17 cellular contexts compared by ENCODE assay signal in the genomic region with DNA sequence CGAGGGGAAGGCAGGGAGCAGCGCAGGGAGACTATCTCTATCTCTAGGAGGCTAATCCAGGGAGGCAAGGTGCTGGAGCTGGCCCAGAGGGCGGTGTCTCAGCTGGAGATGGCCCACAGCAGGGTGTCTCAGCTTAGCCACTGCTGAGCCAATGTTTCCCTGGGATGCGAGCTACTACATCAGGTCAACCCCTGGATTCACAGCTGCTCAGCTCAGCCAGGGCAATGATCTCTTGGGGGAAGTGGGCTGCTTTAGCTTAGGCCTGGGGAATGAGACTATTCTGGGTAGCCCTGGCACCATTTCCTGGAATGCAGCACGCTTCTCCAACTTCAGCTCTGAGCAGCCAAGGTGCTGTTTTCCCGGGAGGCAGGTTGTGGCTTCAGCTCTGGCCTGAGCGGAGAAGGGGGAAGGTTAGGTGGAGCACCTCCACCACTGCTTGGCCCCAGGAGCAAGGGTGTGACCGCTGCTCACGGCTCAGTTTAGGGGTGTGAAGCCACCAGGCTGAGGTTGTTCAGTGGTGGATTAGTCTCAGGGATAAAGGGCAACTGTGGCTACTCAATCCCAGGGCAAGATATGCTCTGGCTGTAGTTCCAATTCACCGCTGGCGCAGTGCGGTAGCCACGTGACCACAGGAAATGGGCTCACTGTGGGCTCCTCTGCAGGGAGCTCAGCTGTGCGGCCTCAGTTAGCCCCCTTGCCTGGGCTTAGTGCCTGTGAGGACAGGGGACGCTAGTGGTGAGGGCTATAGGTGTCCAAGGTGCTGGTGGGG. TPM values are rescaled to one million over a fixed set of nuclear protein-coding genes. Genes with fewer than 3 reads are reported as not detected.
DNase-seq lines count a peak whose midpoint lies in the region; ATAC-seq and TF ChIP-seq lines count a peak whose summit lies in the region.
"Had no signal": no experiment of that assay in that cellular context is flagged by ENCODE, and none has a peak within 500 bp of the region (broad histone marks: within the 10 kb centered on the region; RNA-seq: fewer than 3 reads in every experiment).

No MANE protein-coding gene starts in this region.

- H3K27me3 ChIP-seq in BLaER1 (no peaks in the 10 kb centered on the region), NT2/D1 (ENCODE audit: insufficient read depth, insufficient read length) (no peaks in the 10 kb centered on the region), lower lobe of right lung (ENCODE audit: low read depth) (peaks cover 22% of the 10 kb centered on the region)

- TF ChIP-seq CTCF in lower lobe of right lung (IDR thresholded peaks at IDR 0.05) = no peak

- ATAC-seq in lower lobe of right lung (no peak), GM19452 (IDR thresholded peaks at IDR 0.05; ENCODE audit: unreplicated experiment) (no peak), GM18505 (IDR thresholded peaks at IDR 0.05; ENCODE audit: unreplicated experiment) (no peak)
- ATAC-seq: stimulated activated naive B cell treated with anti-CD40 and anti-IgM and Interleukin-4, amounts not matched to agents 10 μg/mL and 1 μg/mL and 100 μg/mL, for 72 hours had no signal

- no peaks in the 10 kb centered on the region for H4K20me1 ChIP-seq in BLaER1

- H3K36me3 ChIP-seq in BLaER1 (no peaks in the 10 kb centered on the region), NT2/D1 (ENCODE audit: insufficient read depth, insufficient read length, low read length) (no peaks in the 10 kb centered on the region), lower lobe of right lung (no peaks in the 10 kb centered on the region)
- H3K36me3 ChIP-seq: upper lobe of left lung had no signal

- H3K27ac ChIP-seq in BLaER1 = peak overlapping the region; percentile 44; the same call in 1 of the 2 replicates
- H3K27ac ChIP-seq in lower lobe of right lung = no peak overlapping the region
- H3K27ac ChIP-seq: HL-60, KMS-11, SK-N-MC, upper lobe of left lung had no signal

- H3K4me1 ChIP-seq in BLaER1 = peaks cover 33% of the 10 kb centered on the region
- H3K4me1 ChIP-seq in NT2/D1 (ENCODE audit: insufficient read depth, insufficient read length) = peaks cover 16% of the 10 kb centered on the region
- no peaks in the 10 kb centered on the region for H3K4me1 ChIP-seq in lower lobe of right lung

- no peak overlapping the region for H3K4me3 ChIP-seq in BLaER1
- H3K4me3 ChIP-seq in NT2/D1 (ENCODE audit: insufficient read length, low read depth) = no peak overlapping the region
- no peak overlapping the region for H3K4me3 ChIP-seq in lower lobe of right lung
- H3K4me3 ChIP-seq: SK-N-MC, upper lobe of left lung had no signal

- H3K9me3 ChIP-seq in BLaER1 = no peaks in the 10 kb centered on the region
- no peaks in the 10 kb centered on the region for H3K9me3 ChIP-seq in NT2/D1 (ENCODE audit: insufficient read depth, low read length)
- H3K9me3 ChIP-seq in lower lobe of right lung = no peaks in the 10 kb centered on the region
- H3K9me3 ChIP-seq: upper lobe of left lung had no signal

- DNase-seq in NT2/D1 (ENCODE audit: low read depth, low spot score) (no peak), lower lobe of right lung (peak; percentile 32)
- no peak for DNase-seq in stimulated activated CD4-positive, alpha-beta T cell treated with anti-CD3 and anti-CD28 coated beads, Interleukin-4, amount 100 ng/mL, for 4 hours
- DNase-seq: activated CD4-positive, alpha-beta memory T cell treated with anti-CD3 and anti-CD28 coated beads, Interleukin-2, amount 10 ng/mL, durations not matched to agents 7 days and 5 days; cortex of kidney; NCI-H1417 treated with DMSO at 0.1 percent for 48 hours; NCI-H226; occipital lobe; stimulated activated naive B cell treated with anti-CD40 and anti-IgM and Interleukin-4, amounts not matched to agents 10 μg/mL and 1 μg/mL and 100 μg/mL, for 72 hours; upper lobe of left lung had no signal

- intact Hi-C loops in lower lobe of right lung (cut with DNase I) = no loop called here

- no peak for TF ChIP-seq POLR2A in GM18505 (IDR thresholded peaks at IDR 0.05; ENCODE audit: borderline replicate concordance, extremely low read depth, insufficient read depth, insufficient read length)

- H3K9ac ChIP-seq in BLaER1 (no peak overlapping the region; the same call in 1 of the 2 replicates), NT2/D1 (ENCODE audit: insufficient read length, low read depth) (peak overlapping the region; percentile 4)
- H3K9ac ChIP-seq: KMS-11 had no signal

- peak overlapping the region; percentile 44 for H3K4me2 ChIP-seq in BLaER1
- H3K4me2 ChIP-seq: KMS-11 had no signal

RNA-seq across cellular contexts. Expression of a gene that starts 5.2 kb away (rescaled TPM):
- total RNA-seq in lower lobe of right lung = 26.5 TPM
- total RNA-seq: mesothelial cell of epicardium, occipital lobe had no signal

RNA-seq across cellular contexts. Expression of a gene that starts 13.6 kb away (rescaled TPM):
- not detected for total RNA-seq in lower lobe of right lung
- total RNA-seq: activated CD4-positive, alpha-beta memory T cell treated with anti-CD3 and anti-CD28 coated beads, Interleukin-2, amount 10 ng/mL, durations not matched to agents 7 days and 5 days; mesothelial cell of epicardium; occipital lobe had no signal

RNA-seq across cellular contexts. Expression of a gene that starts 18.2 kb away (rescaled TPM):
- total RNA-seq in lower lobe of right lung = 4.5 TPM

RNA-seq across cellular contexts. Expression of a gene that starts 24.5 kb away (rescaled TPM):
- total RNA-seq in lower lobe of right lung = not detected
- total RNA-seq: activated CD4-positive, alpha-beta memory T cell treated with anti-CD3 and anti-CD28 coated beads, Interleukin-2, amount 10 ng/mL, durations not matched to agents 7 days and 5 days; mesothelial cell of epicardium; occipital lobe had no signal

RNA-seq across cellular contexts. Expression of a gene that starts 34.8 kb away (rescaled TPM):
- 196 TPM for total RNA-seq in lower lobe of right lung
